In the genomic region with DNA sequence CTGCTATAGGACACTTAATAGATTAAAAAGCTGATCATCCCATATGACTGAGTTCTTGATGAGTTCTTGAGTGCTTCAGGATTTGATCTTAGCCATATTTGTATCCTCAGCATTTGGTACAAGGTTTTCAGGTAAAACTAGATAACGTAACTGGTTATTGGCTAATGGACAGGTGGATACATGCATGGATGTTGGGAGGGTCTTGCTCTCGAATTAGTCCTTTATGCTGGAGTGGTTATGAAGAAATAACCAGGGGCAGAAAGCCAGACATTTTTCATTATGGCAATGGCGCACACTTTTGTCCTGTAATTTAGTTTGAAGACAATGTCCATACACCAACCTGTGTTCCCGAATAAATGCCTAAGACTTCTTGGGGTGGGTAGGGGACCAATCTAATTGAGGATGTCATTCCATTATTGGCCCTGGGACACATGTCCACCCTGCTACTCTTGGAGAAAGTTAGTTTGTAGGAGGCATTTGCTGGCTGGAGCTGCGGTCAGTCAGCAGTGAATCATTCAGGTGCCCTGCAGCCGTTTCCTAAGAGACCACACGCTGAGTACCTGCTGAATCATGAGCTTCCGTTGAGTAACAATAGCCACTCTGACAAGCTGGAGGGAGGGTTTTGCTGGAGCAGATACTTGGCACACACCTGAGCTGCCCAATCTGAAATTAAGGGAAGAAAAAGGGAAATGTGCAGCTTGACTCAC, we compare ENCODE assay signal across 13 cellular contexts.
DNase-seq lines count a peak whose midpoint lies in the region; ATAC-seq, FAIRE-seq and TF ChIP-seq lines count a peak whose summit lies in the region.
"Had no signal": no experiment of that assay in that cellular context is flagged by ENCODE, and none has a peak within 500 bp of the region (broad histone marks: within the 10 kb centered on the region; RNA-seq: fewer than 3 reads in every experiment).

No MANE protein-coding gene starts in this region.

- no peak for TF ChIP-seq POLR2A in Peyer's patch (IDR thresholded peaks at IDR 0.05)

- H3K27ac ChIP-seq in Peyer's patch, result no peak overlapping the region

- no peaks in the 10 kb centered on the region for H3K4me1 ChIP-seq in Peyer's patch

- CTCF ChIA-PET in Calu3 (lab: Charles Lee), result no interaction called here

- peak; percentile 99 for FAIRE-seq in islet of Langerhans (lab: Jason Lieb, UNC)

- no peak overlapping the region for H3K4me3 Mint-ChIP-seq in Calu3 (ENCODE audit: low read depth, unreplicated experiment)
- H3K4me3 Mint-ChIP-seq: activated T-cell treated with anti-CD3 and anti-CD28 coated beads, Interleukin-2, amount 50 U/mL, for 72 hours; B cell; nephron; stimulated activated naive CD8-positive, alpha-beta T cell treated with anti-CD3 and anti-CD28 coated beads, Interleukin-15, Interleukin-2, amounts not matched to agents 100 ng/mL and 50 ng/mL, for 24 hours had no signal

- H3K9me3 ChIP-seq in Peyer's patch, result no peaks in the 10 kb centered on the region

- peaks cover 9% of the 10 kb centered on the region for H3K4me1 Mint-ChIP-seq in Calu3 (ENCODE audit: low read depth, unreplicated experiment)
- H3K4me1 Mint-ChIP-seq: nephron had no signal

- no peak overlapping the region for H3K4me3 ChIP-seq in Peyer's patch

- DNase-seq in Calu3, result peak; percentile 55
- DNase-seq in NCI-H2029 (lab: John Stamatoyannopoulos, UW), result peak; percentile 67
- peak; percentile 98 for DNase-seq in SW480 (ENCODE audit: low spot score)
- no peak for DNase-seq in Kasumi-1 (lab: John Stamatoyannopoulos, UW)
- DNase-seq in Peyer's patch, result no peak
- DNase-seq: activated T-cell treated with anti-CD3 and anti-CD28 coated beads, Interleukin-2, amount 50 U/mL, for 72 hours; cerebellar nuclear complex had no signal

- no peaks in the 10 kb centered on the region for H3K27me3 ChIP-seq in Peyer's patch

- TF ChIP-seq CTCF in Calu3 (IDR thresholded peaks at IDR 0.05; ENCODE audit: unreplicated experiment), result no peak
- TF ChIP-seq CTCF in Peyer's patch (IDR thresholded peaks at IDR 0.05), result no peak

- BruUV-seq in Calu3 (replicated peaks; lab: Mats Ljungman, UMichigan), result no TSS peak

- H3K27me3 Mint-ChIP-seq in Calu3 (ENCODE audit: unreplicated experiment), result no peaks in the 10 kb centered on the region
- H3K27me3 Mint-ChIP-seq: B cell; stimulated activated naive CD8-positive, alpha-beta T cell treated with anti-CD3 and anti-CD28 coated beads, Interleukin-15, Interleukin-2, amounts not matched to agents 100 ng/mL and 50 ng/mL, for 24 hours had no signal

- H3K36me3 ChIP-seq in Peyer's patch, result no peaks in the 10 kb centered on the region

- ATAC-seq in HG03442 (IDR thresholded peaks at IDR 0.05; ENCODE audit: unreplicated experiment) (no peak), HG03439 (IDR thresholded peaks at IDR 0.05; ENCODE audit: unreplicated experiment) (no peak)
- ATAC-seq: activated T-cell treated with anti-CD3 and anti-CD28 coated beads, Interleukin-2, amount 50 U/mL, for 72 hours had no signal

- H3K9me3 Mint-ChIP-seq in Calu3 (ENCODE audit: low read depth, unreplicated experiment), result no peaks in the 10 kb centered on the region
- H3K9me3 Mint-ChIP-seq: nephron had no signal

- intact Hi-C loops in Calu3 (cut with micrococcal nuclease; ENCODE audit: unreplicated experiment), result loop anchor here (5.0 kb wide), 2 partner anchors 62 to 197 kb away; no protein-coding TSS in a partner anchor

- H3K36me3 Mint-ChIP-seq in Calu3 (ENCODE audit: insufficient read depth, unreplicated experiment), result no peaks in the 10 kb centered on the region

- H3K27ac Mint-ChIP-seq in Calu3 (ENCODE audit: unreplicated experiment), result no peak overlapping the region
- H3K27ac Mint-ChIP-seq: activated T-cell treated with anti-CD3 and anti-CD28 coated beads, Interleukin-2, amount 50 U/mL, for 72 hours; B cell; nephron; stimulated activated naive CD8-positive, alpha-beta T cell treated with anti-CD3 and anti-CD28 coated beads, Interleukin-15, Interleukin-2, amounts not matched to agents 100 ng/mL and 50 ng/mL, for 24 hours had no signal

Comparison
In these comparisons a context has a peak if more than half of its experiments do, and no peak if none do; other contexts are left out.
1. DNase-seq: peak in Calu3 (single experiment), NCI-H2029 (single experiment) and SW480 (single experiment); none in Kasumi-1 (0 of 2) and Peyer's patch (0 of 3).